9 cellular contexts compared by ENCODE assay signal in the genomic region with DNA sequence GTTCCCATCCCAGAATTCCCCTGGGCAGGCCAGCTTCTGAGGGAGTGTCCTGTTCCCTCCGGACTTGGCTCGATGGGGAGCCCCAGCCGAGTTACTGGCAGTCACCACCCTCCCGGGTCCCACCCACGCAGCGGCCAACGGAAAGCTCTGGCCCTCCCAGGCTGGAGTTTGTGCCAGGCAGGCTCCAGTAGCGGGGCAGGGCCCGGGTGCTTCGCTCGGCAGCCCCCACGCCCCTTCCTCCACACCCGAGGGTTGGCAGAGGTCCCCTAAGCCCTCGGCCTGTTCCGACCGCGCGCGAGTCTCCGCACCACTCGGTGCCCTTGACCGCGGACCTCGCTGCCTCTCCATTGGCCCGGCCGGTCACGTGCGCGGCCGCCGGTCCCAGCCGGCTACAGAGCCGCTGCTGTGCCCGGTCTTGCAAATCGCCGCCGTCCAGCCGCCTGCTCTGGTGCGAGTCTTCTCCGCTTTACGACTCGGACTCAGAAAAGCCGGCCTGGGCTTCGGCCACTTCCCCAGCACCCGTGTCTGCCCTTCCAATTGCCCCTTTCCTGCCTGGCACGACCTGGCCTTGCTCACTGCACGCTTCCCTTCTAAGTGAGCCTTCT. TPM values are rescaled to one million over a fixed set of nuclear protein-coding genes. Genes with fewer than 3 reads are reported as not detected.
A peak's percentile ranks its signal among the peaks of the same experiment; 100 is the strongest.
DNase-seq lines count a peak whose midpoint lies in the region; ATAC-seq and TF ChIP-seq lines count a peak whose summit lies in the region.
"Had no signal": no experiment of that assay in that cellular context is flagged by ENCODE, and none has a peak within 500 bp of the region (broad histone marks: within the 10 kb centered on the region; RNA-seq: fewer than 3 reads in every experiment).

No MANE protein-coding gene starts in this region.

- no peaks in the 10 kb centered on the region for H3K9me3 Mint-ChIP-seq in activated naive CD4-positive, alpha-beta T cell treated with anti-CD3 and anti-CD28 coated beads, Interleukin-2, amount 50 U/mL, for 72 hours

- DNase-seq in DMS153 (lab: John Stamatoyannopoulos, UW), result peak; percentile 42
- DNase-seq in HuH-7.5 (ENCODE audit: low spot score), result peak; percentile 43
- DNase-seq in activated naive CD4-positive, alpha-beta T cell treated with anti-CD3 and anti-CD28 coated beads, Interleukin-2, amount 50 U/mL, for 72 hours (ENCODE audit: low spot score in 2 of 2), result peak in 1 of 2 donors; percentile 57
- DNase-seq in globus pallidus (ENCODE audit: low spot score), result peak; percentile 76
- DNase-seq in activated effector memory CD4-positive, alpha-beta T cell treated with Interleukin-2 at 50 U/mL for 16 hours, result no peak
- DNase-seq in HEK293T (ENCODE audit: extremely low spot score), result no peak

- H3K4me1 ChIP-seq in neutrophil (ENCODE audit: control insufficient read depth in 1 of 2, insufficient read depth in 1 of 2, low read depth in 1 of 2, low read length in 1 of 2), result peaks cover 10% of the 10 kb centered on the region in 2 experiments

- H3K36me3 ChIP-seq in neutrophil, result no peaks in the 10 kb centered on the region

- CTCF ChIA-PET in HEK293T (lab: Yijun Ruan, JAX), result no interaction called here

- ATAC-seq in GM19455 (IDR thresholded peaks at IDR 0.05; ENCODE audit: unreplicated experiment), result peak; percentile 81
- ATAC-seq in activated naive CD4-positive, alpha-beta T cell treated with anti-CD3 and anti-CD28 coated beads, Interleukin-2, amount 50 U/mL, for 72 hours, result peak; percentile 56 to 73

- no peaks in the 10 kb centered on the region for H3K27me3 ChIP-seq in neutrophil

- peak overlapping the region; percentile 62 to 63 for H3K4me3 ChIP-seq in neutrophil (ENCODE audit: low read depth in 1 of 2, low read length in 1 of 2)
- H3K4me3 ChIP-seq: SK-N-MC had no signal

- H3K27ac Mint-ChIP-seq in activated naive CD4-positive, alpha-beta T cell treated with anti-CD3 and anti-CD28 coated beads, Interleukin-2, amount 50 U/mL, for 72 hours, result peak overlapping the region; percentile 32 to 48

- peak overlapping the region; percentile 15 for H3K27ac ChIP-seq in neutrophil
- H3K27ac ChIP-seq: SK-N-MC had no signal

- no peaks in the 10 kb centered on the region for H3K36me3 Mint-ChIP-seq in activated naive CD4-positive, alpha-beta T cell treated with anti-CD3 and anti-CD28 coated beads, Interleukin-2, amount 50 U/mL, for 72 hours

- no peaks in the 10 kb centered on the region for H3K9me3 ChIP-seq in neutrophil

- no peak for TF ChIP-seq CTCF in neutrophil (IDR thresholded peaks at IDR 0.05)

- POLR2A ChIA-PET in HEK293T (lab: Yijun Ruan, JAX), result no interaction called here

TF ChIP-seq in HEK293T, 16 proteins besides CTCF, POLR2A, EP300 and RAD21:
- no peak for TF ChIP-seq L3MBTL2 (conservative IDR thresholded peaks at IDR 0.05)
- no peak for TF ChIP-seq SP1 (IDR thresholded peaks at IDR 0.05)

RNA-seq across cellular contexts. Expression of gene MTM1, which starts 20.8 kb away (rescaled TPM):
- total RNA-seq in activated naive CD4-positive, alpha-beta T cell treated with anti-CD3 and anti-CD28 coated beads, Interleukin-2, amount 50 U/mL, for 72 hours, result 10 to 100 TPM; 21.0 to 28.1 TPM

Comparison
In these comparisons a context has a peak if more than half of its experiments do, and no peak if none do; other contexts are left out.
1. DNase-seq: peak in DMS153 (single experiment), HuH-7.5 (single experiment) and globus pallidus (single experiment); none in activated effector memory CD4-positive, alpha-beta T cell treated with Interleukin-2 at 50 U/mL for 16 hours (single experiment) and HEK293T (single experiment).